In the genomic region with DNA sequence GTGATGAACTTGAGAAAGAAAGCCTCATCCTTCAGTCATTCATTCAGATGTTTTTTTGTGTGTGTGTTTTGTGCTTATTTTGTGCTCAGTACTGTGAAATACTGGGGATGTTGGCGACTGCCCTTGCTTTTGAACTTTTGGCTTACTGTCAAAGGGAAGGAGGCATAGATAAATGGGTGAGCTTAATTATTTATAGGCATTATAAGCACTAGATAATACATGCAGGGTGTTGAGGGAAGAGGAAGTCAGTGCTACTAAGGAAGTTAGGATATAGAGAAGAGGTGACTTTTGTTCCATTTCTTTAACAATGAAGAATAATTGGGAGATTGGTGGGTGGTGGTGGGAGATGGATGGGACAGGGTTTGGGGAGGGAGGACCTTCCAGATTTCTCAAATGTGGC, we compare ENCODE assay signal across 1 cellular context.
TF ChIP-seq lines count a peak whose summit lies in the region.

No MANE protein-coding gene starts in this region.

TF ChIP-seq in HepG2, 621 proteins besides CTCF, POLR2A, EP300 and RAD21 (continued from another document):
- no peak for TF ChIP-seq FOXK1 (CRISPR knock-in tag; IDR thresholded peaks at IDR 0.05; ENCODE audit: borderline replicate concordance, low read depth)
- TF ChIP-seq ZNF205 (CRISPR knock-in tag; IDR thresholded peaks at IDR 0.05), result no peak
- TF ChIP-seq ZNF607 (CRISPR knock-in tag; IDR thresholded peaks at IDR 0.05; ENCODE audit: borderline replicate concordance), result no peak
- TF ChIP-seq CBX1 (IDR thresholded peaks at IDR 0.05; ENCODE audit: low read depth), result no peak
- TF ChIP-seq ZNF556 (CRISPR knock-in tag; IDR thresholded peaks at IDR 0.05; ENCODE audit: borderline replicate concordance), result no peak
- TF ChIP-seq SMC3 (IDR thresholded peaks at IDR 0.05; ENCODE audit: low read length), result no peak
- no peak for TF ChIP-seq ZNF367 (CRISPR knock-in tag; IDR thresholded peaks at IDR 0.05; ENCODE audit: borderline replicate concordance)
- no peak for TF ChIP-seq HNRNPK (IDR thresholded peaks at IDR 0.05; ENCODE audit: low read depth, low read length, poor library complexity, severe bottlenecking)
- no peak for TF ChIP-seq PAXIP1 (CRISPR knock-in tag; conservative IDR thresholded peaks at IDR 0.05)
- TF ChIP-seq GZF1 (CRISPR knock-in tag; IDR thresholded peaks at IDR 0.05), result no peak
- TF ChIP-seq MEIS2 (CRISPR knock-in tag; IDR thresholded peaks at IDR 0.05), result no peak
- TF ChIP-seq KAT8 (CRISPR knock-in tag; IDR thresholded peaks at IDR 0.05), result no peak
- TF ChIP-seq ZNF776 (CRISPR knock-in tag; IDR thresholded peaks at IDR 0.05), result no peak
- no peak for TF ChIP-seq ZNF639 (CRISPR knock-in tag; conservative IDR thresholded peaks at IDR 0.05)
- TF ChIP-seq, protein P1, sequence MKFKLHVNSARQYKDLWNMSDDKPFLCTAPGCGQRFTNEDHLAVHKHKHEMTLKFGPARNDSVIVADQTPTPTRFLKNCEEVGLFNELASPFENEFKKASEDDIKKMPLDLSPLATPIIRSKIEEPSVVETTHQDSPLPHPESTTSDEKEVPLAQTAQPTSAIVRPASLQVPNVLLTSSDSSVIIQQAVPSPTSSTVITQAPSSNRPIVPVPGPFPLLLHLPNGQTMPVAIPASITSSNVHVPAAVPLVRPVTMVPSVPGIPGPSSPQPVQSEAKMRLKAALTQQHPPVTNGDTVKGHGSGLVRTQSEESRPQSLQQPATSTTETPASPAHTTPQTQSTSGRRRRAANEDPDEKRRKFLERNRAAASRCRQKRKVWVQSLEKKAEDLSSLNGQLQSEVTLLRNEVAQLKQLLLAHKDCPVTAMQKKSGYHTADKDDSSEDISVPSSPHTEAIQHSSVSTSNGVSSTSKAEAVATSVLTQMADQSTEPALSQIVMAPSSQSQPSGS (CRISPR knock-in tag; IDR thresholded peaks at IDR 0.05), result no peak
